Comparison of ENCODE assay signal across 10 cellular contexts in the genomic region with DNA sequence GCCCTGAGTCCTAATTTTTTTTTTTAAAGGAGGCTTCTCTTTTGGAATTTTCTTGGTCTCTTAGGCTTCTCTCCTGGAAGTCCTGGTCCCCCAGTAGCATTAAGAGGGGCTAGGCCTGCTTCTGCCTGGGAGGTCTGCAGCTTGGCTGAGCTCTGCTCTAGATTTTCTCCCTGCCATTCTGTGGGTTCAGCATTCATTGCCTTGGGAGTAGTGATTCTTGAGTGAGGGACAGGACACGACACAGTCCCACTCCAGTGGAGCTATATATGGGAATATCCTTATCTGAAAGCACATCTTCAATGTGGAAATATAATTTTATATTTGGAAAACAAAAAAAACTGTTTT. TPM values are rescaled to one million over a fixed set of nuclear protein-coding genes. Genes with fewer than 3 reads are reported as not detected.
DNase-seq lines count a peak whose midpoint lies in the region; ATAC-seq and TF ChIP-seq lines count a peak whose summit lies in the region.
"Had no signal": no experiment of that assay in that cellular context is flagged by ENCODE, and none has a peak within 500 bp of the region (broad histone marks: within the 10 kb centered on the region; RNA-seq: fewer than 3 reads in every experiment).

No MANE protein-coding gene starts in this region.

- ATAC-seq in GM18505 (IDR thresholded peaks at IDR 0.05; ENCODE audit: unreplicated experiment) (peak; percentile 10), HG02588 (IDR thresholded peaks at IDR 0.05; ENCODE audit: unreplicated experiment) (peak; percentile 5), GM18861 (IDR thresholded peaks at IDR 0.05; ENCODE audit: unreplicated experiment) (no peak), GM18519 (IDR thresholded peaks at IDR 0.05; ENCODE audit: low FRiP score, unreplicated experiment) (no peak)
- ATAC-seq in activated naive CD8-positive, alpha-beta T cell treated with anti-CD3 and anti-CD28 coated beads, Interleukin-2, amount 50 U/mL, for 24 hours: no peak

- peaks cover 7% of the 10 kb centered on the region for H3K4me1 Mint-ChIP-seq in activated naive CD8-positive, alpha-beta T cell treated with anti-CD3 and anti-CD28 coated beads, Interleukin-2, amount 50 U/mL, for 24 hours
- H3K4me1 Mint-ChIP-seq in neural progenitor cell: peaks cover 11% of the 10 kb centered on the region

- H3K4me3 ChIP-seq in neural progenitor cell: peak overlapping the region; percentile 64

- H3K4me1 ChIP-seq in neural progenitor cell: peaks cover 15% of the 10 kb centered on the region

- H3K4me2 ChIP-seq in neural progenitor cell: peak overlapping the region; percentile 94

- no peak overlapping the region for H3K27ac ChIP-seq in neural progenitor cell

- H3K27ac Mint-ChIP-seq in activated naive CD8-positive, alpha-beta T cell treated with anti-CD3 and anti-CD28 coated beads, Interleukin-2, amount 50 U/mL, for 24 hours: no peak overlapping the region
- no peak overlapping the region for H3K27ac Mint-ChIP-seq in neural progenitor cell

- H2AFZ ChIP-seq in neural progenitor cell (replicated peaks): peak overlapping the region; percentile 90

- no peaks in the 10 kb centered on the region for H3K9me3 ChIP-seq in neural progenitor cell (ENCODE audit: low read depth)

- POLR2A ChIA-PET in GM10248 (lab: Yijun Ruan, JAX): interaction anchor here (1.0 kb wide), 1 partner anchor 400 kb away, joined by 4 read pairs; the partner anchor contains the start of genes GTF2H1 and HPS5

- peaks cover 18% of the 10 kb centered on the region for H3K27me3 ChIP-seq in neural progenitor cell

- H3K79me2 ChIP-seq in neural progenitor cell (ENCODE audit: low read depth): no peaks in the 10 kb centered on the region

- peaks cover 6% of the 10 kb centered on the region for H3F3A ChIP-seq in neural progenitor cell (ENCODE audit: low read depth)

- H3K9me3 Mint-ChIP-seq in activated naive CD8-positive, alpha-beta T cell treated with anti-CD3 and anti-CD28 coated beads, Interleukin-2, amount 50 U/mL, for 24 hours: no peaks in the 10 kb centered on the region
- no peaks in the 10 kb centered on the region for H3K9me3 Mint-ChIP-seq in neural progenitor cell

- no peak overlapping the region for H3K9ac ChIP-seq in neural progenitor cell

- peak overlapping the region; percentile 80 for H3K4me3 Mint-ChIP-seq in activated naive CD8-positive, alpha-beta T cell treated with anti-CD3 and anti-CD28 coated beads, Interleukin-2, amount 50 U/mL, for 24 hours
- H3K4me3 Mint-ChIP-seq in neural progenitor cell: peak overlapping the region; percentile 85

- H3K27me3 Mint-ChIP-seq in activated naive CD8-positive, alpha-beta T cell treated with anti-CD3 and anti-CD28 coated beads, Interleukin-2, amount 50 U/mL, for 24 hours: no peaks in the 10 kb centered on the region
- H3K27me3 Mint-ChIP-seq in neural progenitor cell (ENCODE audit: insufficient read depth, low read depth): peaks cover 17% of the 10 kb centered on the region

- TF ChIP-seq CTCF in neural progenitor cell (IDR thresholded peaks at IDR 0.05) (no peak), GM10248 (IDR thresholded peaks at IDR 0.05; ENCODE audit: control extremely low read depth, extremely low read depth, low read depth, missing control alignments) (no peak)

- no peaks in the 10 kb centered on the region for H3K36me3 Mint-ChIP-seq in activated naive CD8-positive, alpha-beta T cell treated with anti-CD3 and anti-CD28 coated beads, Interleukin-2, amount 50 U/mL, for 24 hours (ENCODE audit: low read depth)
- no peaks in the 10 kb centered on the region for H3K36me3 Mint-ChIP-seq in neural progenitor cell

- no peaks in the 10 kb centered on the region for H3K36me3 ChIP-seq in neural progenitor cell

- no peak for DNase-seq in activated naive CD8-positive, alpha-beta T cell treated with anti-CD3 and anti-CD28 coated beads, Interleukin-2, amount 50 U/mL, for 24 hours
- DNase-seq in neural progenitor cell (ENCODE audit: low spot score) (no peak), GM10248 (ENCODE audit: extremely low spot score) (no peak)
- no peak for DNase-seq in stimulated activated CD4-positive, alpha-beta T cell treated with anti-CD3 and anti-CD28 coated beads, Interleukin-4, amount 100 ng/mL, for 1 hour
- DNase-seq: NCI-H2107, T-helper 9 cell had no signal

- TF ChIP-seq POLR2A in GM18505 (IDR thresholded peaks at IDR 0.05; ENCODE audit: borderline replicate concordance, extremely low read depth, insufficient read depth, insufficient read length): no peak

- H4K20me1 ChIP-seq in neural progenitor cell (ENCODE audit: low read depth): no peaks in the 10 kb centered on the region

- CTCF ChIA-PET in GM10248 (lab: Yijun Ruan, JAX): interaction anchor here (0.7 to 14.5 kb wide), 52 partner anchors 9 to 1765 kb away, joined by 3 to 361 read pairs (median 4); partner anchors contain the start of genes LDHA and TMEM86A

RNA-seq across cellular contexts. Expression of gene IGSF22, which starts 3.7 kb away (rescaled TPM):
- 0.41 TPM in 1 of 2 replicates, not detected in the other for total RNA-seq in neural progenitor cell (ENCODE audit: low replicate concordance)

RNA-seq across cellular contexts. Expression of gene TMEM86A, which starts 23.7 kb away (rescaled TPM):
- 0.87 TPM in 1 of 2 replicates, not detected in the other for total RNA-seq in neural progenitor cell (ENCODE audit: low replicate concordance)

Comparison
In these comparisons a context has a peak if more than half of its experiments do, and no peak if none do; other contexts are left out.
1. ATAC-seq: peak in GM18505 (single experiment) and HG02588 (single experiment); none in activated naive CD8-positive, alpha-beta T cell treated with anti-CD3 and anti-CD28 coated beads, Interleukin-2, amount 50 U/mL, for 24 hours (single experiment), GM18861 (single experiment) and GM18519 (single experiment).